8 cellular contexts compared by ENCODE assay signal in the genomic region with DNA sequence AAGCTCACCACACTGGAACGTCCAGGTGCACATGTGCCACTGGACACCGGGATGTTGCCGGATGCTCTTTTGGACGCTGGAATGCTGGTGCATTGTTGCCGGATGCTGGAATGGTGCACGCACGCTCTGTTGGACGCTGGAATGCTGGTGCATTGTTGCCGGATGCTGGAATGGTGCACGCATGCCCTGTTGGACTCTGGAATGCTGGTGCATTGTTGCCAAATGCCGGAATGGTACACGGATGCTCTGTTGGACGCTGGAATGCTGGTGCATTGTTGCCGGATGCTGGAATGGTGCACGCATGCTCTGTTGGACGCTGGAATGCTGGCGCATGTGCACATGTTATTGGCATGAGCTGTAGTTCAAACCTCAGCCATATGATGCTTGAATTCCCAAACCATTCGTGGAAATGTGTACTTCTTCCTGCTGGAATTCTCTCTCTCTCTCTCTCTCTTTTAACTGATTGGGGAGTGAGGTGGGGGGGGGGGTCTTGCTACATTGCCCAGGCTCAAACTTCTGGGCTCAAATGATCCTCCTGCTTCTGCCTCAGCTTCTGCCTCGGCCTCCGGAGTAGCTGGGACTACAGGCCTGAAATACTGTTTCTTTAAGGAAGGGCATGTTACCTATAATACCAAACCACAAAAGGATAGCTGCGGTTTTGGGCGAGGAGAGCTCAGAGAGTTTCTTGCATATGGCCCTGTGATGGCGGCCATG. TPM values are rescaled to one million over a fixed set of nuclear protein-coding genes. Genes with fewer than 3 reads are reported as not detected.
DNase-seq lines count a peak whose midpoint lies in the region; ATAC-seq and TF ChIP-seq lines count a peak whose summit lies in the region.

No MANE protein-coding gene starts in this region.

- DNase-seq in GM23338 (ENCODE audit: low spot score) = no peak
- no peak for DNase-seq in T-cell
- peak in 1 of 2 donors; percentile 1 for DNase-seq in gastrocnemius medialis
- no peak for DNase-seq in SW 1271 (lab: John Stamatoyannopoulos, UW)
- no peak for DNase-seq in SK-N-DZ (ENCODE audit: low spot score)
- DNase-seq in foreskin melanocyte = no peak

- in situ Hi-C loops in gastrocnemius medialis (cut with MboI; ENCODE audit: low sequenced_read_pairs in 4 of 4) = no loop called here

- H3K79me2 ChIP-seq in GM23338 (replicated peaks; ENCODE audit: insufficient read depth) = 0 out of 2 replicates have a peak, but pooled peaks cover 3% of the 10 kb centered on the region

- H3K4me2 ChIP-seq in GM23338 = peak overlapping the region; percentile 84

- 0 out of 2 replicates have a peak, but pooled peaks cover 11% of the 10 kb centered on the region for H3F3A ChIP-seq in GM23338 (replicated peaks; ENCODE audit: low read depth)

- H3K36me3 Mint-ChIP-seq in GM23338 (ENCODE audit: low read depth) = no peaks in the 10 kb centered on the region
- no peaks in the 10 kb centered on the region for H3K36me3 Mint-ChIP-seq in T-cell

- H3K4me1 ChIP-seq in GM23338 (ENCODE audit: insufficient read depth) (peaks cover 9% of the 10 kb centered on the region), gastrocnemius medialis (peaks cover 4 to 8% of the 10 kb centered on the region in 2 donors)

- no peak for TF ChIP-seq POLR2A in gastrocnemius medialis (IDR thresholded peaks at IDR 0.05)

- ATAC-seq in GM23338 (no peak), T-cell (replicated peaks in 1 of 4) (no peak), gastrocnemius medialis (no peak), GM18873 (IDR thresholded peaks at IDR 0.05; ENCODE audit: low FRiP score, unreplicated experiment) (no peak)

- intact Hi-C loops in gastrocnemius medialis (cut with DNase I; ENCODE audit: low total_unique reads) = no loop called here

- 0 out of 2 replicates have a peak, but pooled peaks cover 6% of the 10 kb centered on the region for H3K9me2 ChIP-seq in GM23338 (ENCODE audit: insufficient read depth)

- H3K4me3 Mint-ChIP-seq in GM23338 (peak overlapping the region; percentile 69), T-cell (peak overlapping the region; percentile 88 to 92 (median 92))

- H3K9me3 Mint-ChIP-seq in GM23338 (peaks cover 14% of the 10 kb centered on the region), T-cell (no peaks in the 10 kb centered on the region)

- H3K9me3 ChIP-seq in gastrocnemius medialis = no peaks in the 10 kb centered on the region

- no peak overlapping the region for H3K27ac Mint-ChIP-seq in GM23338
- H3K27ac Mint-ChIP-seq in T-cell = peak overlapping the region; percentile 74 to 80

- H3K27me3 Mint-ChIP-seq in GM23338 (ENCODE audit: insufficient read depth, low read depth, poor library complexity) (peaks cover 24% of the 10 kb centered on the region), T-cell (no peaks in the 10 kb centered on the region)

- H3K36me3 ChIP-seq in GM23338 (ENCODE audit: insufficient read depth) (no peaks in the 10 kb centered on the region; the same call in 1 of the 2 replicates), gastrocnemius medialis (no peaks in the 10 kb centered on the region)

- H3K4me3 ChIP-seq in GM23338 = peak overlapping the region; percentile 77
- H3K4me3 ChIP-seq in iPS-11a (ENCODE audit: low read depth, low read length) = peak overlapping the region; percentile 62
- peak overlapping the region in 1 of 4 donors; percentile 47 for H3K4me3 ChIP-seq in gastrocnemius medialis

- TF ChIP-seq CTCF in GM23338 (conservative IDR thresholded peaks at IDR 0.05; ENCODE audit: low read depth in 2 of 2) (no peak), gastrocnemius medialis (IDR thresholded peaks at IDR 0.05 in 4 of 5, conservative IDR thresholded peaks at IDR 0.05 in 1 of 5) (no peak)

- H3K27me3 ChIP-seq in GM23338 (ENCODE audit: insufficient read depth) (0 out of 2 replicates have a peak, but pooled peaks cover 4% of the 10 kb centered on the region), gastrocnemius medialis (peaks cover 38 to 61% (median 39%) of the 10 kb centered on the region in 3 donors)

- H3K4me1 Mint-ChIP-seq in GM23338 = peaks cover 11% of the 10 kb centered on the region
- H3K4me1 Mint-ChIP-seq in T-cell = peaks cover 31 to 43% (median 36%) of the 10 kb centered on the region in 3 donors

- H3K27ac ChIP-seq in GM23338 (ENCODE audit: low read depth) (no peak overlapping the region), gastrocnemius medialis (peak overlapping the region in 3 of 4 donors; percentile 64 to 76 (median 70))

- POLR2A ChIA-PET in T-cell (lab: Charles Lee) = interaction anchor here (0.5 to 0.7 kb wide), 2 partner anchors 17 to 196 kb away, joined by 3 to 4 read pairs; no protein-coding TSS in a partner anchor

- peaks cover 9% of the 10 kb centered on the region; the same call in 1 of the 2 replicates for H4K20me1 ChIP-seq in GM23338 (replicated peaks; ENCODE audit: insufficient read depth)

- H2AFZ ChIP-seq in GM23338 = no peak overlapping the region

- CTCF ChIA-PET in T-cell (lab: Charles Lee) = interaction anchor here in 1 of 2 donors (0.6 kb wide), 1 partner anchor 490 kb away, joined by 7 read pairs; no protein-coding TSS in a partner anchor

TF ChIP-seq in GM23338, 12 proteins besides CTCF, POLR2A, EP300 and RAD21 (continues in another document):
- TF ChIP-seq POLR2AphosphoS5 (IDR thresholded peaks at IDR 0.05; ENCODE audit: low read depth) = no peak
- no peak for TF ChIP-seq JUNB (IDR thresholded peaks at IDR 0.05; ENCODE audit: unreplicated experiment)
- TF ChIP-seq, protein P1, sequence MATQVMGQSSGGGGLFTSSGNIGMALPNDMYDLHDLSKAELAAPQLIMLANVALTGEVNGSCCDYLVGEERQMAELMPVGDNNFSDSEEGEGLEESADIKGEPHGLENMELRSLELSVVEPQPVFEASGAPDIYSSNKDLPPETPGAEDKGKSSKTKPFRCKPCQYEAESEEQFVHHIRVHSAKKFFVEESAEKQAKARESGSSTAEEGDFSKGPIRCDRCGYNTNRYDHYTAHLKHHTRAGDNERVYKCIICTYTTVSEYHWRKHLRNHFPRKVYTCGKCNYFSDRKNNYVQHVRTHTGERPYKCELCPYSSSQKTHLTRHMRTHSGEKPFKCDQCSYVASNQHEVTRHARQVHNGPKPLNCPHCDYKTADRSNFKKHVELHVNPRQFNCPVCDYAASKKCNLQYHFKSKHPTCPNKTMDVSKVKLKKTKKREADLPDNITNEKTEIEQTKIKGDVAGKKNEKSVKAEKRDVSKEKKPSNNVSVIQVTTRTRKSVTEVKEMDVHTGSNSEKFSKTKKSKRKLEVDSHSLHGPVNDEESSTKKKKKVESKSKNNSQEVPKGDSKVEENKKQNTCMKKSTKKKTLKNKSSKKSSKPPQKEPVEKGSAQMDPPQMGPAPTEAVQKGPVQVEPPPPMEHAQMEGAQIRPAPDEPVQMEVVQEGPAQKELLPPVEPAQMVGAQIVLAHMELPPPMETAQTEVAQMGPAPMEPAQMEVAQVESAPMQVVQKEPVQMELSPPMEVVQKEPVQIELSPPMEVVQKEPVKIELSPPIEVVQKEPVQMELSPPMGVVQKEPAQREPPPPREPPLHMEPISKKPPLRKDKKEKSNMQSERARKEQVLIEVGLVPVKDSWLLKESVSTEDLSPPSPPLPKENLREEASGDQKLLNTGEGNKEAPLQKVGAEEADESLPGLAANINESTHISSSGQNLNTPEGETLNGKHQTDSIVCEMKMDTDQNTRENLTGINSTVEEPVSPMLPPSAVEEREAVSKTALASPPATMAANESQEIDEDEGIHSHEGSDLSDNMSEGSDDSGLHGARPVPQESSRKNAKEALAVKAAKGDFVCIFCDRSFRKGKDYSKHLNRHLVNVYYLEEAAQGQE (IDR thresholded peaks at IDR 0.05; ENCODE audit: unreplicated experiment) = no peak
- TF ChIP-seq, protein P2, sequence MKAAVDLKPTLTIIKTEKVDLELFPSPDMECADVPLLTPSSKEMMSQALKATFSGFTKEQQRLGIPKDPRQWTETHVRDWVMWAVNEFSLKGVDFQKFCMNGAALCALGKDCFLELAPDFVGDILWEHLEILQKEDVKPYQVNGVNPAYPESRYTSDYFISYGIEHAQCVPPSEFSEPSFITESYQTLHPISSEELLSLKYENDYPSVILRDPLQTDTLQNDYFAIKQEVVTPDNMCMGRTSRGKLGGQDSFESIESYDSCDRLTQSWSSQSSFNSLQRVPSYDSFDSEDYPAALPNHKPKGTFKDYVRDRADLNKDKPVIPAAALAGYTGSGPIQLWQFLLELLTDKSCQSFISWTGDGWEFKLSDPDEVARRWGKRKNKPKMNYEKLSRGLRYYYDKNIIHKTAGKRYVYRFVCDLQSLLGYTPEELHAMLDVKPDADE (IDR thresholded peaks at IDR 0.05) = no peak
- no peak for TF ChIP-seq EZH2 (IDR thresholded peaks at IDR 0.05; ENCODE audit: low read depth, unreplicated experiment)

RNA-seq across cellular contexts. Expression of gene MCF2L, which starts 1.2 kb away (rescaled TPM):
- total RNA-seq in GM23338 (2014; rRNA removed; shearing (Covaris generic)) = 22.9 and 25.6 TPM in 2 replicates
- 4.8 and 7.4 TPM in 2 replicates for polyA plus RNA-seq in GM23338 (2016; fragmentation: Nextera tagmentation; extraction: Ambion mirVana)
- 10 to 100 TPM; 18.2 to 30.0 (median 24.7) TPM for total RNA-seq in T-cell
- 10 to 100 TPM; 16.1 to 21.2 (median 19.4) TPM for total RNA-seq in gastrocnemius medialis
- 17.2 and 22.4 TPM in 2 replicates for polyA plus RNA-seq in SK-N-DZ (2014; cell fraction: cytosol; rRNA removed)
- 60.9 and 65.9 TPM in 2 replicates for polyA plus RNA-seq in SK-N-DZ (2014; cell fraction: nucleus; rRNA removed)
